ENCODE assay signal across 21 cellular contexts in the genomic region with DNA sequence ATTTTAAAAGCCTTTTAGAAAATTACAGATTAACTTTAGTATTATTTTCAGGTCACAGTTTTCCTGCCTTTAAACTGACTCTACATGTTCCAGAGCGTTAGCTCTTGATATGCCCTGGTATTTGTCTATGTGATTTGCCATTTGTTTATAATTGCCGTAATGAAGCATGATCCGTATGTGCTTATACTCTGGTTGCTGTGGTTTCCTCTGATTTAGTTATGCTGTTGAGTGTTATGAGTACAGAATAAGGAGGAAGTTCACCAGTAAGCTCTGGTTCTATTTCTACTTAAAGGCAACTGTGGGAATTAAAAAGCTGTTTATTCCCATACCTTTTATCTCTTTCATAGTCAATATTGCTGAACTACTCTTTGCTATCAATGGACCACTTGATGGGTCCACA.
"Had no signal": no experiment of that assay in that cellular context is flagged by ENCODE, and none has a peak within 500 bp of the region (broad histone marks: within the 10 kb centered on the region; RNA-seq: fewer than 3 reads in every experiment).

No MANE protein-coding gene starts in this region.

- H3K4me3 ChIP-seq: adrenal gland, gastrocnemius medialis, heart left ventricle, prostate gland, right atrium auricular region, tibial artery had no signal

- DNase-seq: activated CD4-positive, CD25-positive, alpha-beta regulatory T cell treated with anti-CD3 and anti-CD28 coated beads, Interleukin-2, amount 50 U/mL, for 72 hours; activated CD8-positive, alpha-beta memory T cell treated with anti-CD3 and anti-CD28 coated beads for 24 hours; activated CD8-positive, alpha-beta memory T cell treated with anti-CD3 and anti-CD28 coated beads, Interleukin-2, amount 50 U/mL, for 48 hours; activated effector memory CD4-positive, alpha-beta T cell treated with anti-CD3 and anti-CD28 coated beads, Interleukin-2, amount 50 U/mL, for 16 hours; activated T-cell treated with anti-CD3 and anti-CD28 coated beads, Interleukin-2, amount 50 U/mL, for 48 hours; adrenal gland; effector CD8-positive, alpha-beta T cell; gastrocnemius medialis; heart left ventricle; kidney glomerular epithelial cell; left ventricle myocardium superior; mesendoderm; naive thymus-derived CD8-positive, alpha-beta T cell; stimulated activated CD4-positive, alpha-beta T cell treated with anti-CD3 and anti-CD28 coated beads, Interleukin-2, amount 100 ng/mL, for 24 hours; stimulated activated naive CD8-positive, alpha-beta T cell treated with anti-CD3 and anti-CD28 coated beads, Interleukin-15, Interleukin-2, amounts not matched to agents 100 U/mL and 50 U/mL, for 24 hours; substantia nigra; T-helper 9 cell; tibial artery had no signal

- H3K36me3 ChIP-seq: adrenal gland, gastrocnemius medialis, heart left ventricle, prostate gland, right atrium auricular region, tibial artery had no signal

- ATAC-seq: esophagus mucosa; gastrocnemius medialis; heart left ventricle; left ventricle myocardium superior; naive thymus-derived CD8-positive, alpha-beta T cell; stimulated activated naive CD8-positive, alpha-beta T cell treated with anti-CD3 and anti-CD28 coated beads, Interleukin-15, Interleukin-2, amounts not matched to agents 100 U/mL and 50 U/mL, for 24 hours had no signal

- H3K9me3 ChIP-seq: adrenal gland, gastrocnemius medialis, heart left ventricle, prostate gland, right atrium auricular region, tibial artery had no signal

- H3K4me1 ChIP-seq: adrenal gland, prostate gland, right atrium auricular region, tibial artery had no signal
